ENCODE assay signal across 13 cellular contexts in the genomic region with DNA sequence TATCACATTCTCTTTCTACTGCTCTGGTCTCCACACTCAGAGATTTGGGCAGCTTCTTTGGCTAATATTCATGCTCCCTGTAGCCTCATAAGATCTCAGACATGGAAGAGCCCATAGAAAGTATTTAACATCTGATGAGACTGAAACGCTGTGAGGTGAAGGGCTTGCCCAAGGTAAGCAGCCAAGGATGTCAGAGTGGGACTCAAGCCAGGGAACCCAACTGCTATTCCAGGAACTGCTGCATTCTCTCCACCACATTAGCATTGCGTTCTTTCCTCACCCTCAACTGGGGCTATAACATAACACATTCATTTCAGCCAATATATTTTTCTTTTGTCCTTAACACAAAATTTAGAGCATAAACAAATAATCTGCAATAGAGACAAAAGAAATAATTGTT. TPM values are rescaled to one million over a fixed set of nuclear protein-coding genes. Genes with fewer than 3 reads are reported as not detected.
DNase-seq lines count a peak whose midpoint lies in the region; ATAC-seq and TF ChIP-seq lines count a peak whose summit lies in the region.
"Had no signal": no experiment of that assay in that cellular context is flagged by ENCODE, and none has a peak within 500 bp of the region (broad histone marks: within the 10 kb centered on the region; RNA-seq: fewer than 3 reads in every experiment).

No MANE protein-coding gene starts in this region.

- H3K4me3 ChIP-seq in liver (ENCODE audit: low read depth in 1 of 3, low read length in 3 of 3): peak overlapping the region; percentile 1 to 92 (median 56)
- H3K4me3 ChIP-seq in right lobe of liver: peak overlapping the region in 1 of 3 donors; percentile 62
- H3K4me3 ChIP-seq in coronary artery: peak overlapping the region; percentile 86
- H3K4me3 ChIP-seq in muscle layer of duodenum (ENCODE audit: low read depth in 1 of 2, low read length in 2 of 2): peak overlapping the region; percentile 82 to 84

- TF ChIP-seq CTCF in liver (IDR thresholded peaks at IDR 0.05; ENCODE audit: low read depth, low read length, missing input control) (no peak), right lobe of liver (IDR thresholded peaks at IDR 0.05) (no peak), coronary artery (IDR thresholded peaks at IDR 0.05) (no peak)

- peaks cover 4 to 56% (median 37%) of the 10 kb centered on the region in 4 donors for H3K4me1 ChIP-seq in liver (ENCODE audit: control insufficient read depth in 4 of 4, insufficient read depth in 4 of 4, low read length in 3 of 4)
- H3K4me1 ChIP-seq in right lobe of liver: peaks cover 0 to 56% (median 9%) of the 10 kb centered on the region in 4 donors
- H3K4me1 ChIP-seq in muscle layer of duodenum (ENCODE audit: control insufficient read depth in 1 of 2, insufficient read depth in 2 of 2, low read length in 2 of 2): peaks cover 7 to 8% of the 10 kb centered on the region in 2 donors

- peak overlapping the region in 1 of 2 donors; percentile 9 for H3K27ac ChIP-seq in liver (ENCODE audit: low read depth in 1 of 2, low read length in 2 of 2)
- peak overlapping the region in 1 of 3 donors; percentile 50 for H3K27ac ChIP-seq in right lobe of liver
- H3K27ac ChIP-seq in coronary artery: no peak overlapping the region
- no peak overlapping the region for H3K27ac ChIP-seq in muscle layer of duodenum (ENCODE audit: low read length)

- intact Hi-C loops in right lobe of liver (cut with DNase I): no loop called here
- intact Hi-C loops in posterior cingulate gyrus (cut with DNase I): no loop called here

- H3K36me3 ChIP-seq in liver (ENCODE audit: control insufficient read depth in 4 of 4, insufficient read depth in 3 of 4, low read depth in 1 of 4, low read length in 3 of 4) (no peaks in the 10 kb centered on the region), right lobe of liver (no peaks in the 10 kb centered on the region), muscle layer of duodenum (ENCODE audit: control insufficient read depth in 1 of 2, insufficient read depth in 2 of 2, low read length in 2 of 2) (no peaks in the 10 kb centered on the region)

- WGBS in liver: 38% methylated on average over 2 of the region's 2 CpGs
- 58% methylated on average over 2 of the region's 2 CpGs for WGBS in right lobe of liver (ENCODE audit: insufficient coverage, low coverage, low lambda C conversion rate, missing lambda C conversion rate)

- no peak for ATAC-seq in right lobe of liver
- ATAC-seq in GM21576 (IDR thresholded peaks at IDR 0.05; ENCODE audit: unreplicated experiment): no peak
- no peak for ATAC-seq in HG02840 (IDR thresholded peaks at IDR 0.05; ENCODE audit: low FRiP score, unreplicated experiment)

- TF ChIP-seq RAD21 in liver (IDR thresholded peaks at IDR 0.05): no peak

- peak overlapping the region in 1 of 2 donors; percentile 1 for H3K9ac ChIP-seq in liver (ENCODE audit: low read depth in 1 of 2, low read length in 2 of 2)

- DNase-seq in right lobe of liver: no peak
- DNase-seq in coronary artery (ENCODE audit: low spot score): no peak
- DNase-seq in central memory CD4-positive, alpha-beta T cell: no peak
- DNase-seq in posterior cingulate gyrus: no peak
- DNase-seq: activated naive CD8-positive, alpha-beta T cell treated with anti-CD3 and anti-CD28 coated beads, Interleukin-2, amount 10 ng/mL, durations not matched to agents 7 days and 5 days; EL; H7; NCI-H1694; NCI-H748 treated with DMSO at 0.1 percent for 48 hours had no signal

- H3K9me3 ChIP-seq in liver (ENCODE audit: control insufficient read depth in 4 of 4, low read length in 3 of 4): no peaks in the 10 kb centered on the region
- H3K9me3 ChIP-seq in right lobe of liver: no peaks in the 10 kb centered on the region
- H3K9me3 ChIP-seq in muscle layer of duodenum (ENCODE audit: control insufficient read depth in 1 of 2, low read length in 2 of 2): no peaks in the 10 kb centered on the region

- H3K27me3 ChIP-seq in liver (ENCODE audit: control insufficient read depth in 4 of 4, insufficient read depth in 4 of 4, low read length in 3 of 4) (no peaks in the 10 kb centered on the region), right lobe of liver (no peaks in the 10 kb centered on the region), muscle layer of duodenum (ENCODE audit: low read depth, low read length) (no peaks in the 10 kb centered on the region)

- TF ChIP-seq POLR2A in right lobe of liver (IDR thresholded peaks at IDR 0.05): no peak

TF ChIP-seq in liver, 16 proteins besides CTCF, POLR2A, EP300 and RAD21:
- TF ChIP-seq, protein P1, sequence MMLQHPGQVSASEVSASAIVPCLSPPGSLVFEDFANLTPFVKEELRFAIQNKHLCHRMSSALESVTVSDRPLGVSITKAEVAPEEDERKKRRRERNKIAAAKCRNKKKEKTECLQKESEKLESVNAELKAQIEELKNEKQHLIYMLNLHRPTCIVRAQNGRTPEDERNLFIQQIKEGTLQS (IDR thresholded peaks at IDR 0.05): no peak
- TF ChIP-seq TAF1 (conservative IDR thresholded peaks at IDR 0.05): no peak

RNA-seq across cellular contexts. Expression of a gene that starts 3.8 kb away (rescaled TPM):
- total RNA-seq in liver (1 to 10 TPM; 4.0 to 7.6 TPM), right lobe of liver (1 to 10 TPM in 5 of 6 experiments, under 1 TPM in 1; 0.99 to 2.8 (median 1.8) TPM)
- polyA plus RNA-seq in liver: 1 to 10 TPM; 1.2 to 3.6 TPM
